Comparison of ENCODE assay signal across 18 cellular contexts in the genomic region with DNA sequence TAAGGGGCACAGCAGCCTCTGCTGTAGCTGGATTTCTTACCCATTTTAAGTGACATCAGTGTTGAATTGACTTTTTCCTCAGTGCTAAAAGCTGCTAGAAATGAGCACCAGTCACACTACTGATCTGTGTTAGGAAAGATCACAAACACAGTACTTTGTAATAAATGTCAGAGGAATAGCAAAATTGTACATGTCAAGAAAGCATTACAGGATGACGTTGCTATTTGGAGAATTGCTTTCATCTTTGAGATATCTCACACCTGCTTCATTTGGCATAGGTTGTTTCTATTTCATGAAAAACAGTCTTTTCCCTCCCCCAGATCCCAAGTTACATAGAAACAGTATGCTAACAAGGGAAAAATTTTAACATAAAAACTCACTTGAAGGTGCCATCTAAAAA.
DNase-seq lines count a peak whose midpoint lies in the region; ATAC-seq, FAIRE-seq and TF ChIP-seq lines count a peak whose summit lies in the region.
"Had no signal": no experiment of that assay in that cellular context is flagged by ENCODE, and none has a peak within 500 bp of the region (broad histone marks: within the 10 kb centered on the region; RNA-seq: fewer than 3 reads in every experiment).

No MANE protein-coding gene starts in this region.

- TF ChIP-seq POLR2A in K562 (conservative IDR thresholded peaks at IDR 0.05) = no peak

- H3K27ac Mint-ChIP-seq in activated CD4-positive, alpha-beta T cell treated with anti-CD3 and anti-CD28 coated beads for 36 hours = peak overlapping the region; percentile 38
- H3K27ac Mint-ChIP-seq in activated CD4-positive, alpha-beta T cell treated with anti-CD3 and anti-CD28 coated beads, Interleukin-2, amount 10 ng/mL, durations not matched to agents 24 days and 14 days = no peak overlapping the region
- peak overlapping the region; percentile 89 to 95 for H3K27ac Mint-ChIP-seq in natural killer cell treated with Interleukin-12 subunit alpha and Interleukin-12 subunit beta and Interleukin-15 and Interleukin-18, amount 100 ng/mL, for 72 hours
- H3K27ac Mint-ChIP-seq in CD14-positive monocyte = no peak overlapping the region
- H3K27ac Mint-ChIP-seq: activated naive CD8-positive, alpha-beta T cell treated with anti-CD3 and anti-CD28 coated beads, Interleukin-2, amount 10 ng/mL, durations not matched to agents 7 days and 5 days; nephron progenitor cell had no signal

- no peaks in the 10 kb centered on the region for H3K9me3 Mint-ChIP-seq in activated CD4-positive, alpha-beta T cell treated with anti-CD3 and anti-CD28 coated beads for 36 hours (ENCODE audit: low read depth)
- H3K9me3 Mint-ChIP-seq in activated CD4-positive, alpha-beta T cell treated with anti-CD3 and anti-CD28 coated beads, Interleukin-2, amount 10 ng/mL, durations not matched to agents 24 days and 14 days = peaks cover 3% of the 10 kb centered on the region
- no peaks in the 10 kb centered on the region for H3K9me3 Mint-ChIP-seq in natural killer cell treated with Interleukin-12 subunit alpha and Interleukin-12 subunit beta and Interleukin-15 and Interleukin-18, amount 100 ng/mL, for 72 hours
- peaks cover 0 to 2% (median 0%) of the 10 kb centered on the region in 7 donors for H3K9me3 Mint-ChIP-seq in CD14-positive monocyte
- H3K9me3 Mint-ChIP-seq: activated naive CD8-positive, alpha-beta T cell treated with anti-CD3 and anti-CD28 coated beads, Interleukin-2, amount 10 ng/mL, durations not matched to agents 7 days and 5 days; nephron progenitor cell had no signal

- peaks cover 45% of the 10 kb centered on the region for H3K4me1 Mint-ChIP-seq in activated CD4-positive, alpha-beta T cell treated with anti-CD3 and anti-CD28 coated beads for 36 hours
- peaks cover 35% of the 10 kb centered on the region for H3K4me1 Mint-ChIP-seq in activated CD4-positive, alpha-beta T cell treated with anti-CD3 and anti-CD28 coated beads, Interleukin-2, amount 10 ng/mL, durations not matched to agents 24 days and 14 days
- H3K4me1 Mint-ChIP-seq in natural killer cell treated with Interleukin-12 subunit alpha and Interleukin-12 subunit beta and Interleukin-15 and Interleukin-18, amount 100 ng/mL, for 72 hours (ENCODE audit: low read depth in 2 of 2) = peaks cover 40 to 43% of the 10 kb centered on the region in 2 donors
- peaks cover 3% of the 10 kb centered on the region for H3K4me1 Mint-ChIP-seq in CD14-positive monocyte

- H2AFZ ChIP-seq in KMS-11 (ENCODE audit: low read depth) (no peak overlapping the region), K562 (ENCODE audit: low read depth, low read length) (no peak overlapping the region)

- BruUV-seq in K562 (replicated peaks; lab: Mats Ljungman, UMichigan) = no TSS peak

- no peak for FAIRE-seq in K562 (lab: Jason Lieb, UNC)

- H3K36me3 Mint-ChIP-seq in activated CD4-positive, alpha-beta T cell treated with anti-CD3 and anti-CD28 coated beads for 36 hours (ENCODE audit: low read depth) = peaks cover 4% of the 10 kb centered on the region
- peaks cover 14% of the 10 kb centered on the region for H3K36me3 Mint-ChIP-seq in activated CD4-positive, alpha-beta T cell treated with anti-CD3 and anti-CD28 coated beads, Interleukin-2, amount 10 ng/mL, durations not matched to agents 24 days and 14 days (ENCODE audit: low read depth)
- H3K36me3 Mint-ChIP-seq in natural killer cell treated with Interleukin-12 subunit alpha and Interleukin-12 subunit beta and Interleukin-15 and Interleukin-18, amount 100 ng/mL, for 72 hours = no peaks in the 10 kb centered on the region
- H3K36me3 Mint-ChIP-seq in CD14-positive monocyte = no peaks in the 10 kb centered on the region

- H3K79me2 ChIP-seq in KMS-11 (ENCODE audit: insufficient read depth, low read depth) (no peaks in the 10 kb centered on the region), K562 (ENCODE audit: control insufficient read depth, insufficient read depth, low read length) (no peaks in the 10 kb centered on the region)

- no peak overlapping the region for H3K4me3 Mint-ChIP-seq in activated CD4-positive, alpha-beta T cell treated with anti-CD3 and anti-CD28 coated beads for 36 hours
- no peak overlapping the region for H3K4me3 Mint-ChIP-seq in activated CD4-positive, alpha-beta T cell treated with anti-CD3 and anti-CD28 coated beads, Interleukin-2, amount 10 ng/mL, durations not matched to agents 24 days and 14 days
- H3K4me3 Mint-ChIP-seq in natural killer cell treated with Interleukin-12 subunit alpha and Interleukin-12 subunit beta and Interleukin-15 and Interleukin-18, amount 100 ng/mL, for 72 hours = peak overlapping the region; percentile 8
- H3K4me3 Mint-ChIP-seq in CD14-positive monocyte = no peak overlapping the region
- H3K4me3 Mint-ChIP-seq: activated naive CD8-positive, alpha-beta T cell treated with anti-CD3 and anti-CD28 coated beads, Interleukin-2, amount 10 ng/mL, durations not matched to agents 7 days and 5 days; nephron progenitor cell had no signal

- H3K27ac ChIP-seq in KMS-11 = peak overlapping the region; percentile 58
- no peak overlapping the region for H3K27ac ChIP-seq in K562 (ENCODE audit: extremely low read depth, low read depth, low read length)
- H3K27ac ChIP-seq: BLaER1, cardiac muscle cell, WERI-Rb-1 had no signal

- ATAC-seq in activated CD4-positive, alpha-beta T cell treated with anti-CD3 and anti-CD28 coated beads for 36 hours = peak; percentile 9
- no peak for ATAC-seq in K562
- ATAC-seq in natural killer cell treated with Interleukin-12 subunit alpha and Interleukin-12 subunit beta and Interleukin-15 and Interleukin-18, amount 100 ng/mL, for 72 hours = no peak
- ATAC-seq: HCT116 had no signal

- CTCF ChIA-PET in activated CD4-positive, alpha-beta T cell treated with anti-CD3 and anti-CD28 coated beads for 36 hours (lab: Charles Lee) = interaction anchor here (1.0 to 1.7 kb wide), 2 partner anchors 13 to 80 kb away, joined by 3 to 4 read pairs; no protein-coding TSS in a partner anchor
- CTCF ChIA-PET in K562 (lab: Yijun Ruan, JAX; ENCODE audit: low intra/inter-chr PET ratio) = no interaction called here

- no peaks in the 10 kb centered on the region for H3K9me3 ChIP-seq in K562 (replicated peaks; ENCODE audit: control insufficient read depth, insufficient read depth, low read depth, low read length)
- H3K9me3 ChIP-seq: BLaER1, esophagus squamous epithelium, stomach had no signal

- intact Hi-C loops in activated CD4-positive, alpha-beta T cell treated with anti-CD3 and anti-CD28 coated beads for 36 hours (cut with DNase I, micrococcal nuclease) = no loop called here
- intact Hi-C loops in activated CD4-positive, alpha-beta T cell treated with anti-CD3 and anti-CD28 coated beads, Interleukin-2, amount 10 ng/mL, durations not matched to agents 24 days and 14 days (cut with micrococcal nuclease) = no loop called here
- intact Hi-C loops in K562 (cut with micrococcal nuclease) = no loop called here
- intact Hi-C loops in CD14-positive monocyte (cut with micrococcal nuclease) = no loop called here

- H3K36me3 ChIP-seq in KMS-11 (ENCODE audit: insufficient read depth) (no peaks in the 10 kb centered on the region), K562 (ENCODE audit: control insufficient read depth, insufficient read depth, low read length) (no peaks in the 10 kb centered on the region)
- H3K36me3 ChIP-seq: BLaER1, cardiac muscle cell, esophagus squamous epithelium, stomach, WERI-Rb-1 had no signal

- H3K9ac ChIP-seq in KMS-11 (0 out of 2 replicates have a peak overlapping the region, but pooled peaks have one; percentile 11), K562 (ENCODE audit: insufficient read depth in 1 of 2, low read depth in 2 of 2, low read length in 2 of 2) (no peak overlapping the region)
- H3K9ac ChIP-seq: BLaER1 had no signal

- H3K4me2 ChIP-seq in KMS-11 = peak overlapping the region; percentile 39
- H3K4me2 ChIP-seq in K562 (ENCODE audit: insufficient read depth, low read length) = no peak overlapping the region
- H3K4me2 ChIP-seq: BLaER1 had no signal

- H3K4me3 ChIP-seq in KMS-11 (IDR thresholded peaks at IDR 0.05; ENCODE audit: insufficient read depth, low read depth, low read length) = no peak overlapping the region
- H3K4me3 ChIP-seq in K562 = no peak overlapping the region
- H3K4me3 ChIP-seq: BLaER1, cardiac muscle cell, lung, stomach had no signal

- no peaks in the 10 kb centered on the region for H4K20me1 ChIP-seq in KMS-11 (ENCODE audit: insufficient read depth)
- no peaks in the 10 kb centered on the region for H4K20me1 ChIP-seq in K562 (replicated peaks; ENCODE audit: control insufficient read depth, insufficient read depth, low read length)

- POLR2A ChIA-PET in activated CD4-positive, alpha-beta T cell treated with anti-CD3 and anti-CD28 coated beads for 36 hours (lab: Charles Lee) = no interaction called here
- POLR2A ChIA-PET in K562 (lab: Yijun Ruan, JAX) = no interaction called here

- TF ChIP-seq RAD21 in K562 (CRISPR knock-in tag; conservative IDR thresholded peaks at IDR 0.05 in 1 of 2, IDR thresholded peaks at IDR 0.05 in 1 of 2) = no peak

- 13% methylated on average over 1 of the region's 1 CpG for WGBS in K562 (ENCODE audit: insufficient coverage, low coverage, missing lambda C conversion rate)

- H3K4me1 ChIP-seq in KMS-11 (ENCODE audit: low read depth, poor library complexity, severe bottlenecking) (peaks cover 65% of the 10 kb centered on the region), K562 (replicated peaks in 1 of 2; ENCODE audit: control insufficient read depth in 2 of 2, insufficient read depth in 2 of 2, low read length in 2 of 2) (no peaks in the 10 kb centered on the region; a peak in 1 of 5 replicates)

- in situ Hi-C loops in K562 (cut with MboI) = no loop called here

- no peak for TF ChIP-seq EP300 in K562 (IDR thresholded peaks at IDR 0.05; ENCODE audit: low read length)

- DNase-seq in activated CD4-positive, alpha-beta T cell treated with anti-CD3 and anti-CD28 coated beads for 36 hours = no peak
- DNase-seq in activated CD4-positive, alpha-beta T cell treated with anti-CD3 and anti-CD28 coated beads, Interleukin-2, amount 10 ng/mL, durations not matched to agents 24 days and 14 days = no peak
- DNase-seq in K562 (ENCODE audit: extremely low read depth in 1 of 4, low spot score in 3 of 4) (no peak), COLO829 (ENCODE audit: low spot score) (no peak), CD14-positive monocyte (ENCODE audit: low spot score) (no peak), NCI-H1436 (lab: John Stamatoyannopoulos, UW) (no peak)
- no peak for DNase-seq in natural killer cell treated with Interleukin-12 subunit alpha and Interleukin-12 subunit beta and Interleukin-15 and Interleukin-18, amount 100 ng/mL, for 72 hours (ENCODE audit: low spot score)
- DNase-seq: activated naive CD8-positive, alpha-beta T cell treated with anti-CD3 and anti-CD28 coated beads, Interleukin-2, amount 10 ng/mL, durations not matched to agents 7 days and 5 days; esophagus squamous epithelium; nephron progenitor cell; retina; stomach; WERI-Rb-1 had no signal

- no peaks in the 10 kb centered on the region for H3K9me1 ChIP-seq in K562 (ENCODE audit: control insufficient read depth, insufficient read depth, low read length)

- TF ChIP-seq CTCF in KMS-11 (conservative IDR thresholded peaks at IDR 0.05; ENCODE audit: low read depth, low read length) = no peak
- TF ChIP-seq CTCF in K562 (IDR thresholded peaks at IDR 0.05 in 2 of 3, conservative IDR thresholded peaks at IDR 0.05 in 1 of 3; ENCODE audit: insufficient read depth in 2 of 3, low read depth in 1 of 3, low read length in 3 of 3) = no peak
- TF ChIP-seq CTCF in CD14-positive monocyte (IDR thresholded peaks at IDR 0.05) = no peak

- H3K27me3 ChIP-seq in KMS-11 (ENCODE audit: insufficient read depth, low read depth) = no peaks in the 10 kb centered on the region
- H3K27me3 ChIP-seq in K562 (ENCODE audit: control insufficient read depth in 2 of 2, insufficient read depth in 2 of 2, low read length in 2 of 2) = no peaks in the 10 kb centered on the region
- H3K27me3 ChIP-seq: BLaER1, cardiac muscle cell, esophagus squamous epithelium, stomach had no signal

- H3K27me3 Mint-ChIP-seq in activated CD4-positive, alpha-beta T cell treated with anti-CD3 and anti-CD28 coated beads for 36 hours = no peaks in the 10 kb centered on the region
- no peaks in the 10 kb centered on the region for H3K27me3 Mint-ChIP-seq in activated CD4-positive, alpha-beta T cell treated with anti-CD3 and anti-CD28 coated beads, Interleukin-2, amount 10 ng/mL, durations not matched to agents 24 days and 14 days
- no peaks in the 10 kb centered on the region for H3K27me3 Mint-ChIP-seq in natural killer cell treated with Interleukin-12 subunit alpha and Interleukin-12 subunit beta and Interleukin-15 and Interleukin-18, amount 100 ng/mL, for 72 hours
- no peaks in the 10 kb centered on the region for H3K27me3 Mint-ChIP-seq in CD14-positive monocyte (ENCODE audit: low read depth in 3 of 3)
- H3K27me3 Mint-ChIP-seq: activated naive CD8-positive, alpha-beta T cell treated with anti-CD3 and anti-CD28 coated beads, Interleukin-2, amount 10 ng/mL, durations not matched to agents 7 days and 5 days had no signal

Comparison
In these comparisons a context has a peak if more than half of its experiments do, and no peak if none do; other contexts are left out.
1. H3K27ac Mint-ChIP-seq: peak in activated CD4-positive, alpha-beta T cell treated with anti-CD3 and anti-CD28 coated beads for 36 hours (single experiment) and natural killer cell treated with Interleukin-12 subunit alpha and Interleukin-12 subunit beta and Interleukin-15 and Interleukin-18, amount 100 ng/mL, for 72 hours (2 of 2); none in activated CD4-positive, alpha-beta T cell treated with anti-CD3 and anti-CD28 coated beads, Interleukin-2, amount 10 ng/mL, durations not matched to agents 24 days and 14 days (single experiment) and CD14-positive monocyte (0 of 7).